1 cellular context compared by ENCODE assay signal in genomic region chr1:234731371-234732085, GRCh38.
TF ChIP-seq lines count a peak whose summit lies in the region.

No MANE protein-coding gene starts in this region.

TF ChIP-seq in GM12878, 131 proteins besides CTCF, POLR2A, EP300 and RAD21 (continued from another document):
- TF ChIP-seq BMI1 (IDR thresholded peaks at IDR 0.05; ENCODE audit: borderline replicate concordance): 0 out of 2 replicates have a peak, but pooled peaks have one; percentile 28
- peak; percentile 99 for TF ChIP-seq JUNB (IDR thresholded peaks at IDR 0.05)
- peak; percentile 69; the same call in 1 of the 2 replicates for TF ChIP-seq BCL11A (IDR thresholded peaks at IDR 0.05; ENCODE audit: low read depth, low read length)
- TF ChIP-seq NR2F1 (conservative IDR thresholded peaks at IDR 0.05): peak; percentile 31; the same call in 1 of the 2 replicates
- 0 out of 3 replicates have a peak, but pooled peaks have one; percentile 42 for TF ChIP-seq POU2F2 (IDR thresholded peaks at IDR 0.05; ENCODE audit: borderline replicate concordance, low read depth, low read length)
- TF ChIP-seq MTA3 (IDR thresholded peaks at IDR 0.05; ENCODE audit: borderline replicate concordance, low read length): no peak
- peak; percentile 19; the same call in 1 of the 2 replicates for TF ChIP-seq DPF2 (IDR thresholded peaks at IDR 0.05)
- peak; percentile 85 for TF ChIP-seq BCL3 (IDR thresholded peaks at IDR 0.05; ENCODE audit: borderline replicate concordance, insufficient read depth, low read depth, low read length, poor library complexity, severe bottlenecking)
- peak; percentile 67 for TF ChIP-seq ZNF384 (IDR thresholded peaks at IDR 0.05; ENCODE audit: borderline replicate concordance, low read depth, low read length)
- no peak for TF ChIP-seq RCOR1 (conservative IDR thresholded peaks at IDR 0.05; ENCODE audit: low read depth, low read length)
- TF ChIP-seq SRF (IDR thresholded peaks at IDR 0.05; ENCODE audit: low read depth in 2 of 2, low read length in 2 of 2): peak in 1 of 2 experiments; percentile 59; a peak in 1 of 4 replicates
- TF ChIP-seq ZNF24 (IDR thresholded peaks at IDR 0.05): peak; percentile 93
- peak in 1 of 2 experiments; percentile 72; a peak in 2 of 4 replicates for TF ChIP-seq IKZF2 (IDR thresholded peaks at IDR 0.05)
- TF ChIP-seq POLR2AphosphoS5 (IDR thresholded peaks at IDR 0.05; ENCODE audit: low read length): 0 out of 2 replicates have a peak, but pooled peaks have one; percentile 15
- peak; percentile 84 for TF ChIP-seq CREM (IDR thresholded peaks at IDR 0.05; ENCODE audit: low read depth)
- peak; percentile 63 for TF ChIP-seq TCF7 (IDR thresholded peaks at IDR 0.05; ENCODE audit: borderline replicate concordance)
- TF ChIP-seq IKZF1 (conservative IDR thresholded peaks at IDR 0.05): 0 out of 2 replicates have a peak, but pooled peaks have one; percentile 6
- TF ChIP-seq ZBED1 (IDR thresholded peaks at IDR 0.05; ENCODE audit: borderline replicate concordance): peak; percentile 81; the same call in 1 of the 2 replicates
- TF ChIP-seq STAT3 (IDR thresholded peaks at IDR 0.05; ENCODE audit: low read depth, low read length): no peak
- TF ChIP-seq ETV6 (conservative IDR thresholded peaks at IDR 0.05 in 1 of 2, IDR thresholded peaks at IDR 0.05 in 1 of 2; ENCODE audit: borderline replicate concordance in 1 of 2, low read depth in 1 of 2): peak in 1 of 2 experiments; percentile 83; a peak in 1 of 4 replicates
- peak; percentile 54 for TF ChIP-seq MTA2 (IDR thresholded peaks at IDR 0.05; ENCODE audit: low read depth)
- TF ChIP-seq ZNF217 (IDR thresholded peaks at IDR 0.05): no peak
- TF ChIP-seq GATAD2B (conservative IDR thresholded peaks at IDR 0.05; ENCODE audit: low read depth): peak; percentile 17; the same call in 1 of the 2 replicates
- TF ChIP-seq ATF7 (IDR thresholded peaks at IDR 0.05; ENCODE audit: low read depth): peak; percentile 80
- TF ChIP-seq PKNOX1 (IDR thresholded peaks at IDR 0.05): 0 out of 2 replicates have a peak, but pooled peaks have one; percentile 4
- no peak for TF ChIP-seq TARDBP (IDR thresholded peaks at IDR 0.05; ENCODE audit: borderline replicate concordance)
- TF ChIP-seq NBN (IDR thresholded peaks at IDR 0.05): peak; percentile 73
